In genomic region chr6:165231581-165232276, GRCh38 we compare ENCODE assay signal across 1 cellular context.
TF ChIP-seq lines count a peak whose summit lies in the region.

No MANE protein-coding gene starts in this region.

TF ChIP-seq in GM23338, 12 proteins besides CTCF, POLR2A, EP300 and RAD21 (continued from another document):
- TF ChIP-seq, protein P1, sequence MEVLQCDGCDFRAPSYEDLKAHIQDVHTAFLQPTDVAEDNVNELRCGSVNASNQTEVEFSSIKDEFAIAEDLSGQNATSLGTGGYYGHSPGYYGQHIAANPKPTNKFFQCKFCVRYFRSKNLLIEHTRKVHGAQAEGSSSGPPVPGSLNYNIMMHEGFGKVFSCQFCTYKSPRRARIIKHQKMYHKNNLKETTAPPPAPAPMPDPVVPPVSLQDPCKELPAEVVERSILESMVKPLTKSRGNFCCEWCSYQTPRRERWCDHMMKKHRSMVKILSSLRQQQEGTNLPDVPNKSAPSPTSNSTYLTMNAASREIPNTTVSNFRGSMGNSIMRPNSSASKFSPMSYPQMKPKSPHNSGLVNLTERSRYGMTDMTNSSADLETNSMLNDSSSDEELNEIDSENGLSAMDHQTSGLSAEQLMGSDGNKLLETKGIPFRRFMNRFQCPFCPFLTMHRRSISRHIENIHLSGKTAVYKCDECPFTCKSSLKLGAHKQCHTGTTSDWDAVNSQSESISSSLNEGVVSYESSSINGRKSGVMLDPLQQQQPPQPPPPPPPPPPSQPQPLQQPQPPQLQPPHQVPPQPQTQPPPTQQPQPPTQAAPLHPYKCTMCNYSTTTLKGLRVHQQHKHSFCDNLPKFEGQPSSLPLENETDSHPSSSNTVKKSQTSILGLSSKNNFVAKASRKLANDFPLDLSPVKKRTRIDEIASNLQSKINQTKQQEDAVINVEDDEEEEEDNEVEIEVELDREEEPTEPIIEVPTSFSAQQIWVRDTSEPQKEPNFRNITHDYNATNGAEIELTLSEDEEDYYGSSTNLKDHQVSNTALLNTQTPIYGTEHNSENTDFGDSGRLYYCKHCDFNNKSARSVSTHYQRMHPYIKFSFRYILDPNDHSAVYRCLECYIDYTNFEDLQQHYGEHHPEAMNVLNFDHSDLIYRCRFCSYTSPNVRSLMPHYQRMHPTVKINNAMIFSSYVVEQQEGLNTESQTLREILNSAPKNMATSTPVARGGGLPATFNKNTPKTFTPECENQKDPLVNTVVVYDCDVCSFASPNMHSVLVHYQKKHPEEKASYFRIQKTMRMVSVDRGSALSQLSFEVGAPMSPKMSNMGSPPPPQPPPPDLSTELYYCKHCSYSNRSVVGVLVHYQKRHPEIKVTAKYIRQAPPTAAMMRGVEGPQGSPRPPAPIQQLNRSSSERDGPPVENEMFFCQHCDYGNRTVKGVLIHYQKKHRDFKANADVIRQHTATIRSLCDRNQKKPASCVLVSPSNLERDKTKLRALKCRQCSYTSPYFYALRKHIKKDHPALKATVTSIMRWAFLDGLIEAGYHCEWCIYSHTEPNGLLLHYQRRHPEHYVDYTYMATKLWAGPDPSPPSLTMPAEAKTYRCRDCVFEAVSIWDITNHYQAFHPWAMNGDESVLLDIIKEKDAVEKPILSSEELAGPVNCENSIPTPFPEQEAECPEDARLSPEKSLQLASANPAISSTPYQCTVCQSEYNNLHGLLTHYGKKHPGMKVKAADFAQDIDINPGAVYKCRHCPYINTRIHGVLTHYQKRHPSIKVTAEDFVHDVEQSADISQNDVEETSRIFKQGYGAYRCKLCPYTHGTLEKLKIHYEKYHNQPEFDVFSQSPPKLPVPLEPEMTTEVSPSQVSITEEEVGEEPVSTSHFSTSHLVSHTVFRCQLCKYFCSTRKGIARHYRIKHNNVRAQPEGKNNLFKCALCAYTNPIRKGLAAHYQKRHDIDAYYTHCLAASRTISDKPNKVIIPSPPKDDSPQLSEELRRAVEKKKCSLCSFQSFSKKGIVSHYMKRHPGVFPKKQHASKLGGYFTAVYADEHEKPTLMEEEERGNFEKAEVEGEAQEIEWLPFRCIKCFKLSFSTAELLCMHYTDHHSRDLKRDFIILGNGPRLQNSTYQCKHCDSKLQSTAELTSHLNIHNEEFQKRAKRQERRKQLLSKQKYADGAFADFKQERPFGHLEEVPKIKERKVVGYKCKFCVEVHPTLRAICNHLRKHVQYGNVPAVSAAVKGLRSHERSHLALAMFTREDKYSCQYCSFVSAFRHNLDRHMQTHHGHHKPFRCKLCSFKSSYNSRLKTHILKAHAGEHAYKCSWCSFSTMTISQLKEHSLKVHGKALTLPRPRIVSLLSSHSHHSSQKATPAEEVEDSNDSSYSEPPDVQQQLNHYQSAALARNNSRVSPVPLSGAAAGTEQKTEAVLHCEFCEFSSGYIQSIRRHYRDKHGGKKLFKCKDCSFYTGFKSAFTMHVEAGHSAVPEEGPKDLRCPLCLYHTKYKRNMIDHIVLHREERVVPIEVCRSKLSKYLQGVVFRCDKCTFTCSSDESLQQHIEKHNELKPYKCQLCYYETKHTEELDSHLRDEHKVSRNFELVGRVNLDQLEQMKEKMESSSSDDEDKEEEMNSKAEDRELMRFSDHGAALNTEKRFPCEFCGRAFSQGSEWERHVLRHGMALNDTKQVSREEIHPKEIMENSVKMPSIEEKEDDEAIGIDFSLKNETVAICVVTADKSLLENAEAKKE (CRISPR knock-in tag; IDR thresholded peaks at IDR 0.05) = no peak
- TF ChIP-seq JUNB (IDR thresholded peaks at IDR 0.05; ENCODE audit: unreplicated experiment) (no peak), EZH2phosphoT487 (IDR thresholded peaks at IDR 0.05; ENCODE audit: unreplicated experiment) (no peak)
- TF ChIP-seq, protein P2, sequence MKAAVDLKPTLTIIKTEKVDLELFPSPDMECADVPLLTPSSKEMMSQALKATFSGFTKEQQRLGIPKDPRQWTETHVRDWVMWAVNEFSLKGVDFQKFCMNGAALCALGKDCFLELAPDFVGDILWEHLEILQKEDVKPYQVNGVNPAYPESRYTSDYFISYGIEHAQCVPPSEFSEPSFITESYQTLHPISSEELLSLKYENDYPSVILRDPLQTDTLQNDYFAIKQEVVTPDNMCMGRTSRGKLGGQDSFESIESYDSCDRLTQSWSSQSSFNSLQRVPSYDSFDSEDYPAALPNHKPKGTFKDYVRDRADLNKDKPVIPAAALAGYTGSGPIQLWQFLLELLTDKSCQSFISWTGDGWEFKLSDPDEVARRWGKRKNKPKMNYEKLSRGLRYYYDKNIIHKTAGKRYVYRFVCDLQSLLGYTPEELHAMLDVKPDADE (IDR thresholded peaks at IDR 0.05) = no peak
